9 cellular contexts compared by ENCODE assay signal in genomic region chr13:67736646-67737420, GRCh38.
DNase-seq lines count a peak whose midpoint lies in the region; ATAC-seq and TF ChIP-seq lines count a peak whose summit lies in the region.
"Had no signal": no experiment of that assay in that cellular context is flagged by ENCODE, and none has a peak within 500 bp of the region (broad histone marks: within the 10 kb centered on the region; RNA-seq: fewer than 3 reads in every experiment).

No MANE protein-coding gene starts in this region.

- no peak overlapping the region for H4K91ac ChIP-seq in IMR-90 (ENCODE audit: insufficient read depth, low read depth, low read length)

- H3K4ac ChIP-seq in IMR-90 (ENCODE audit: low read depth, low read length) = no peak overlapping the region

- no peak for TF ChIP-seq POLR2A in IMR-90 (IDR thresholded peaks at IDR 0.05; ENCODE audit: low read depth, low read length)

- POLR2A ChIA-PET in IMR-90 (lab: Charles Lee; ENCODE audit: unreplicated experiment) = no interaction called here

- WGBS in IMR-90 (ENCODE audit: extremely low coverage in 2 of 2, insufficient read length in 1 of 2), 2 experiments = no CpG with 5 or more reads among the region's 4 CpGs

- intact Hi-C loops in IMR-90 (cut with micrococcal nuclease) = loop anchor here (10.0 kb wide), 1 partner anchor 452 kb away; no protein-coding TSS in a partner anchor

- DNase-seq in ELF-1 (ENCODE audit: low read depth, low spot score) (peak; percentile 59), IMR-90 (peak; percentile 68), cardiac fibroblast (ENCODE audit: low read depth in 2 of 2) (peak; percentile 42 to 85), myocyte (ENCODE audit: low read depth) (peak; percentile 73), NCI-H446 treated with DMSO at 0.1 percent for 48 hours (lab: John Stamatoyannopoulos, UW) (no peak)
- DNase-seq in activated CD8-positive, alpha-beta memory T cell treated with anti-CD3 and anti-CD28 coated beads for 24 hours = no peak

- H2AK9ac ChIP-seq in IMR-90 (replicated peaks; ENCODE audit: low read depth, low read length, poor library complexity) = no peak overlapping the region

- H3K36me3 ChIP-seq in IMR-90 (ENCODE audit: control insufficient read depth, insufficient read depth, low read length) = no peaks in the 10 kb centered on the region

- H3K4me3 ChIP-seq in IMR-90 (ENCODE audit: insufficient read depth, low read depth, low read length) (no peak overlapping the region), cardiac fibroblast (replicated peaks in 1 of 2; ENCODE audit: low read depth in 2 of 2, low read length in 2 of 2) (no peak overlapping the region)

- no peak overlapping the region for H3K4me2 ChIP-seq in IMR-90 (ENCODE audit: low read depth, low read length)

- TF ChIP-seq RAD21 in IMR-90 (IDR thresholded peaks at IDR 0.05; ENCODE audit: low read length) = no peak

- CTCF ChIA-PET in IMR-90 (lab: Yijun Ruan, JAX) = interaction anchor here (0.7 kb wide), 1 partner anchor 51 kb away, joined by 3 read pairs; no protein-coding TSS in a partner anchor

- no peak overlapping the region for H3K14ac ChIP-seq in IMR-90 (replicated peaks; ENCODE audit: low read depth, low read length)

- no peaks in the 10 kb centered on the region for H3K4me1 ChIP-seq in IMR-90 (ENCODE audit: control insufficient read depth, insufficient read depth, low read length)

- H2AFZ ChIP-seq in IMR-90 (replicated peaks; ENCODE audit: low read length, poor library complexity) = no peak overlapping the region

- no peak overlapping the region for H2BK20ac ChIP-seq in IMR-90 (ENCODE audit: low read depth, low read length)

- no peak overlapping the region for H3K27ac ChIP-seq in IMR-90 (ENCODE audit: insufficient read depth, low read length)
- H3K27ac ChIP-seq: epithelial cell of prostate had no signal

- no peak overlapping the region for H2BK5ac ChIP-seq in IMR-90 (ENCODE audit: low read depth, low read length, poor library complexity, severe bottlenecking)

- H2AK5ac ChIP-seq in IMR-90 (ENCODE audit: low read depth, low read length) = no peak overlapping the region

- dilution Hi-C loops in IMR-90 (cut with HindIII; ENCODE audit: low sequenced_read_pairs, unreplicated experiment) = no loop called here

- H3K56ac ChIP-seq in IMR-90 (ENCODE audit: extremely low read depth, insufficient read depth, low read length) = no peak overlapping the region

- no peaks in the 10 kb centered on the region; the same call in 1 of the 2 replicates for H3K9me3 ChIP-seq in IMR-90 (ENCODE audit: control insufficient read depth, insufficient read depth, low read length)

- H2BK120ac ChIP-seq in IMR-90 (ENCODE audit: low read depth, low read length) = no peak overlapping the region

- no TSS peak for BruUV-seq in IMR-90 (replicated peaks; lab: Mats Ljungman, UMichigan)

- H4K20me1 ChIP-seq in IMR-90 (ENCODE audit: insufficient read depth, low read length) = no peaks in the 10 kb centered on the region

- no peak overlapping the region for H3K18ac ChIP-seq in IMR-90 (ENCODE audit: low read depth, low read length)

- no peak overlapping the region for H2BK15ac ChIP-seq in IMR-90 (ENCODE audit: low read depth, low read length)

- no peaks in the 10 kb centered on the region for H3K9me1 ChIP-seq in IMR-90 (ENCODE audit: insufficient read depth, low read length)

- H3K27me3 ChIP-seq in IMR-90 (ENCODE audit: control insufficient read depth, insufficient read depth, low read length) = no peaks in the 10 kb centered on the region

- H3K23ac ChIP-seq in IMR-90 (ENCODE audit: low read depth, low read length) = no peak overlapping the region

- in situ Hi-C loops in IMR-90 (cut with MboI; ENCODE audit: low sequenced_read_pairs) = no loop called here

- no peak overlapping the region for H4K8ac ChIP-seq in IMR-90 (ENCODE audit: low read depth in 2 of 2, low read length in 2 of 2)

- ATAC-seq in IMR-90 (ENCODE audit: low read depth) = peak; percentile 63; the same call in 1 of the 2 replicates
- no peak for ATAC-seq in HG02840 (IDR thresholded peaks at IDR 0.05; ENCODE audit: low FRiP score, unreplicated experiment)
- no peak for ATAC-seq in HG03095 (IDR thresholded peaks at IDR 0.05; ENCODE audit: unreplicated experiment)

- TF ChIP-seq CTCF in IMR-90 (conservative IDR thresholded peaks at IDR 0.05; ENCODE audit: low read depth, low read length) (peak; percentile 24; the same call in 1 of the 2 replicates), cardiac fibroblast (IDR thresholded peaks at IDR 0.05; ENCODE audit: low read depth, low read length) (no peak)

- H4K5ac ChIP-seq in IMR-90 (ENCODE audit: low read depth, low read length) = no peak overlapping the region

- H3K79me1 ChIP-seq in IMR-90 (ENCODE audit: low read depth in 1 of 2, low read length in 2 of 2) = no peaks in the 10 kb centered on the region

- H3K9ac ChIP-seq in IMR-90 (ENCODE audit: low read depth, low read length) = no peak overlapping the region

TF ChIP-seq in IMR-90, 13 proteins besides CTCF, POLR2A, EP300 and RAD21:
- TF ChIP-seq USF2 (IDR thresholded peaks at IDR 0.05; ENCODE audit: low read depth, low read length) = no peak
- no peak for TF ChIP-seq CEBPB (IDR thresholded peaks at IDR 0.05; ENCODE audit: low read depth, low read length)
- no peak for TF ChIP-seq RFX5 (IDR thresholded peaks at IDR 0.05; ENCODE audit: low read depth, low read length)
- peak; percentile 14; the same call in 1 of the 2 replicates for TF ChIP-seq FOS (IDR thresholded peaks at IDR 0.05; ENCODE audit: low read depth, low read length)
- no peak for TF ChIP-seq MAZ (IDR thresholded peaks at IDR 0.05; ENCODE audit: borderline replicate concordance, low read depth, low read length)
- no peak for TF ChIP-seq BHLHE40 (IDR thresholded peaks at IDR 0.05; ENCODE audit: low read depth, low read length)
TF ChIP-seq in IMR-90: peak in this region for 1.

Comparison
In these comparisons a context has a peak if more than half of its experiments do, and no peak if none do; other contexts are left out.
1. DNase-seq: peak in ELF-1 (single experiment), IMR-90 (single experiment), cardiac fibroblast (2 of 2) and myocyte (single experiment); none in NCI-H446 treated with DMSO at 0.1 percent for 48 hours (single experiment) and activated CD8-positive, alpha-beta memory T cell treated with anti-CD3 and anti-CD28 coated beads for 24 hours (single experiment).